In the genomic region with DNA sequence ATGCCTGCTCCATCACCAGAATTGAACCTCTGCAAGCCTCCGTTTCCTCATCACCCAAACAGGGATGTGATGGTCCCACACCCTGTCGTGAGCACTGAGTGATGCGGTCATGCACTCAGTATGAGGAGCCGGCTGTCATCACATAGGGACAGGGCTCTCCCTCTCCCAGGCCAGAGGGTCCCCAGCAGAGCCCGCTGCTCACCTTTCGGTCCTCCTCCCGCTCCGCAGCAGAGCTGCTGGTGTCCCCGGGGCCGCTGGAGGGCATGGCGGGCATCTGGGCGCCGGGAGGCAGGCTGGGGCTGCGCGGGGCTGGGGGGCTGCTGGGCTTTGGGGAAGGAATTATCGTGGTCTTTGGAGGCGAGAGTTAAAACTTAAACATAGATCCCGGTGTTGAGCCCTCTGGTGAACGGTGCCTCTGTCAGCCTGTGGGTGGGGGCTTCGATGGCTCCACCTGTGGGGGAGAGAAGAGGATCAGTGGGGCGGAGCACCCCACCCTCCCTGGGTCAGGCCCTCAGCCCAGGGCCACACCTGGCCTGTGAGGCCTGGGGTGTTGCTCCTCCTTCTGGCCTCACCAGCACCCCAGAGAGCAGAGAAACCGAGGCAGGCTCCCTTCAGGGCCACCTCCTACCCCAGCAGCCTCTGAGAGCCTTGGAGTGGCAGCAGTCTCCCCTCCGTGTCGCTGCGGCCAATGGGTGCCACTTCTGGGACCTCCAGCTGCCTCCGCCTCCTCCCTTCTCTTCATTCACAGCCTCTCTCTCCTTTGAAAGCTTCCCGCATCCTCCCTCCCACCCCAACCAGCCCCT, we compare ENCODE assay signal across 1 cellular context.
TF ChIP-seq lines count a peak whose summit lies in the region.

No MANE protein-coding gene starts in this region.

TF ChIP-seq in GM23338, 12 proteins besides CTCF, POLR2A, EP300 and RAD21:
- no peak for TF ChIP-seq REST (IDR thresholded peaks at IDR 0.05; ENCODE audit: unreplicated experiment)
- TF ChIP-seq ZNF114 (CRISPR knock-in tag; IDR thresholded peaks at IDR 0.05), result no peak
- TF ChIP-seq ZNF462 (CRISPR knock-in tag; IDR thresholded peaks at IDR 0.05), result no peak
- no peak for TF ChIP-seq ETS1 (IDR thresholded peaks at IDR 0.05)
- no peak for TF ChIP-seq NANOG (IDR thresholded peaks at IDR 0.05; ENCODE audit: borderline replicate concordance)
- TF ChIP-seq POLR2AphosphoS5 (IDR thresholded peaks at IDR 0.05; ENCODE audit: low read depth), result no peak
- TF ChIP-seq EZH2phosphoT487 (IDR thresholded peaks at IDR 0.05; ENCODE audit: unreplicated experiment), result no peak
